Comparison of ENCODE assay signal across 17 cellular contexts in the genomic region with DNA sequence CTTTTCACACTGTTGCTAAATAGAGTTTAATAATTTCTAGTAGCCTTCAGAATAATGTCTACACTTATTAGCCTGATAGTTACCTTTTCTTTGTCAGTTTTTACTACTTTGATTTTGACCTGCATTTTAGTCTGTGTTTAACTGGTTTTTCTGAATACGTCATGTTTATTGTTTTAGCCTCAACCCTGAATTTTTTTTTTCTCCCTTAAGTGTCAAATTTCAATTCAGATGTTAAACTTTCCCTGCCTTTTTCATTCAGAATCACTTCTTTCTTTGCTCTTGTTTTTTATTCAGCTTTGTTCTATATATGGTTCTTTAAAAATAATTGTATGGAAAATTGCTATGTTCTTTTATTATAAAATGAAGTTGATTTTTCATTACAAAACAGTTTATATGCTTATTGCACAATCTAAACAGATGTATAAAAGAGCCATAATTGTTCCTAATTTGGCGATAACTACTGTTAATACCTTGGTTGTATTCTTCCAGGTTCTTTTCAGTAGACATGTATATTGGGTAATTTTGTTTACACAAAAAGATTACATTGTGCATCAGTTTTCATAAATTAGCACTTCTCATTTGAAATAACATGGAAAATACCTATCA.
A peak's percentile ranks its signal among the peaks of the same experiment; 100 is the strongest.
DNase-seq lines count a peak whose midpoint lies in the region; ATAC-seq, FAIRE-seq and TF ChIP-seq lines count a peak whose summit lies in the region.
"Had no signal": no experiment of that assay in that cellular context is flagged by ENCODE, and none has a peak within 500 bp of the region (broad histone marks: within the 10 kb centered on the region; RNA-seq: fewer than 3 reads in every experiment).

No MANE protein-coding gene starts in this region.

- peak; percentile 65 for FAIRE-seq in GM12892 (lab: Jason Lieb, UNC)
- FAIRE-seq: GM18507 had no signal

- TF ChIP-seq POLR2A in GM12892 (IDR thresholded peaks at IDR 0.05; ENCODE audit: low read depth, low read length), result no peak

- H3K79me2 ChIP-seq in PC-3 (ENCODE audit: low read length), result peaks cover 34% of the 10 kb centered on the region
- H3K79me2 ChIP-seq in MM.1S (ENCODE audit: low read length), result no peaks in the 10 kb centered on the region

- H3F3A ChIP-seq in PC-3 (ENCODE audit: low read length, unreplicated experiment), result peaks cover 10% of the 10 kb centered on the region
- H3F3A ChIP-seq in MM.1S (ENCODE audit: insufficient read depth, low read length), result peaks cover 14% of the 10 kb centered on the region

- H3K4me2 ChIP-seq in PC-3 (ENCODE audit: low read length) (no peak overlapping the region), MM.1S (ENCODE audit: low read depth, low read length) (no peak overlapping the region)

- H3K9ac ChIP-seq in HUES6 (ENCODE audit: low read length) (no peak overlapping the region), PC-3 (ENCODE audit: low read length) (no peak overlapping the region), iPS-20b (ENCODE audit: low read depth, low read length) (peak overlapping the region; percentile 21; the same call in 1 of the 2 replicates), MM.1S (ENCODE audit: low read length) (no peak overlapping the region)

- H3K27me3 ChIP-seq in HUES6 (ENCODE audit: control insufficient read depth, insufficient read depth, low read length) (no peaks in the 10 kb centered on the region), PC-3 (ENCODE audit: low read length) (no peaks in the 10 kb centered on the region), iPS-20b (ENCODE audit: insufficient read depth, low read length) (no peaks in the 10 kb centered on the region), MM.1S (replicated peaks; ENCODE audit: insufficient read depth, low read length) (no peaks in the 10 kb centered on the region)
- H3K27me3 ChIP-seq: SJSA1 had no signal

- no peak overlapping the region for H3K4me3 ChIP-seq in HUES6 (ENCODE audit: low read depth, low read length)
- no peak overlapping the region for H3K4me3 ChIP-seq in PC-3 (ENCODE audit: low read length)
- peak overlapping the region; percentile 40 for H3K4me3 ChIP-seq in iPS-20b (ENCODE audit: low read length)
- H3K4me3 ChIP-seq in MM.1S (ENCODE audit: low read length), result no peak overlapping the region
- H3K4me3 ChIP-seq: SJSA1 had no signal

- ATAC-seq in PC-3 (no peak), HG03108 (IDR thresholded peaks at IDR 0.05; ENCODE audit: unreplicated experiment) (no peak)

- H2AFZ ChIP-seq in PC-3 (ENCODE audit: low read length), result no peak overlapping the region
- H2AFZ ChIP-seq in MM.1S (ENCODE audit: low read length), result no peak overlapping the region

- H3K27ac ChIP-seq in HUES6 (ENCODE audit: low read depth, low read length) (peak overlapping the region; percentile 22; the same call in 1 of the 2 replicates), PC-3 (ENCODE audit: low read length) (no peak overlapping the region), iPS-20b (ENCODE audit: low read length) (peak overlapping the region; percentile 51), MM.1S (ENCODE audit: low read length) (no peak overlapping the region)
- H3K27ac ChIP-seq: SJSA1 had no signal

- H3K36me3 ChIP-seq in HUES6 (ENCODE audit: control insufficient read depth, insufficient read depth, low read length) (no peaks in the 10 kb centered on the region), PC-3 (ENCODE audit: low read depth, low read length) (peaks cover 6% of the 10 kb centered on the region; the same call in 1 of the 2 replicates), iPS-20b (ENCODE audit: insufficient read depth, low read depth, low read length) (no peaks in the 10 kb centered on the region), MM.1S (replicated peaks; ENCODE audit: insufficient read depth, low read length) (no peaks in the 10 kb centered on the region)
- H3K36me3 ChIP-seq: SJSA1 had no signal

- intact Hi-C loops in PC-3 (cut with micrococcal nuclease), result no loop called here

- no peaks in the 10 kb centered on the region for H4K20me1 ChIP-seq in PC-3 (ENCODE audit: low read length)
- 0 out of 2 replicates have a peak, but pooled peaks cover 6% of the 10 kb centered on the region for H4K20me1 ChIP-seq in MM.1S (ENCODE audit: insufficient read depth, low read length)

- CTCF ChIA-PET in PC-3 (lab: Charles Lee), result no interaction called here

- DNase-seq in GM12892 (ENCODE audit: insufficient read length) (no peak), PC-3 (peak; percentile 48), ecto neural progenitor cell (ENCODE audit: low spot score) (no peak), MM.1S (no peak), NCI-H1048 (lab: John Stamatoyannopoulos, UW) (no peak)
- DNase-seq: AML-193, Caco-2, DMS53, MV-4-11, NCI-H187 treated with DMSO at 0.1 percent for 48 hours, NCI-H524, OCI-M1 had no signal

- no peaks in the 10 kb centered on the region for H3K9me3 ChIP-seq in HUES6 (ENCODE audit: control insufficient read depth, insufficient read depth, low read depth, low read length)
- no peaks in the 10 kb centered on the region for H3K9me3 ChIP-seq in PC-3 (ENCODE audit: low read length)
- no peaks in the 10 kb centered on the region for H3K9me3 ChIP-seq in iPS-20b (ENCODE audit: insufficient read depth, low read depth, low read length)
- no peaks in the 10 kb centered on the region for H3K9me3 ChIP-seq in MM.1S (replicated peaks; ENCODE audit: insufficient read depth, low read length)
- H3K9me3 ChIP-seq: Caco-2, SJSA1 had no signal

- POLR2A ChIA-PET in PC-3 (lab: Charles Lee; ENCODE audit: unreplicated experiment), result interaction anchor here (0.7 kb wide), 1 partner anchor 17 kb away, joined by 8 read pairs; no protein-coding TSS in a partner anchor

- H3K9me2 ChIP-seq in PC-3 (replicated peaks; ENCODE audit: low read length) (no peaks in the 10 kb centered on the region), MM.1S (replicated peaks; ENCODE audit: insufficient read depth, low read length) (no peaks in the 10 kb centered on the region)

- H3K4me1 ChIP-seq in HUES6 (ENCODE audit: control insufficient read depth, insufficient read depth, low read length), result peaks cover 10% of the 10 kb centered on the region; the same call in 1 of the 2 replicates
- peaks cover 9% of the 10 kb centered on the region for H3K4me1 ChIP-seq in PC-3 (ENCODE audit: insufficient read depth, low read length)
- peaks cover 11% of the 10 kb centered on the region; the same call in 1 of the 2 replicates for H3K4me1 ChIP-seq in iPS-20b (ENCODE audit: insufficient read depth, low read length)
- H3K4me1 ChIP-seq in MM.1S (ENCODE audit: low read length), result peaks cover 18% of the 10 kb centered on the region
- H3K4me1 ChIP-seq: Caco-2 had no signal

- TF ChIP-seq CTCF in PC-3 (conservative IDR thresholded peaks at IDR 0.05; ENCODE audit: low read depth, low read length) (no peak), MM.1S (IDR thresholded peaks at IDR 0.05; ENCODE audit: low read length) (no peak)

- no TSS peak for BruUV-seq in PC-3 (replicated peaks; lab: Mats Ljungman, UMichigan)

Comparison
In these comparisons a context has a peak if more than half of its experiments do, and no peak if none do; other contexts are left out.
1. H3K27ac ChIP-seq: peak in HUES6 (single experiment) and iPS-20b (single experiment); none in PC-3 (single experiment) and MM.1S (single experiment).